ENCODE assay signal across 15 cellular contexts in genomic region chr12:27539191-27539631, GRCh38. TPM values are rescaled to one million over a fixed set of nuclear protein-coding genes. Genes with fewer than 3 reads are reported as not detected.
DNase-seq lines count a peak whose midpoint lies in the region; TF ChIP-seq lines count a peak whose summit lies in the region.
"Had no signal": no experiment of that assay in that cellular context is flagged by ENCODE, and none has a peak within 500 bp of the region (broad histone marks: within the 10 kb centered on the region; RNA-seq: fewer than 3 reads in every experiment).

No MANE protein-coding gene starts in this region.

- H4K20me1 ChIP-seq in smooth muscle cell (ENCODE audit: low read depth) = peaks cover 74% of the 10 kb centered on the region

- H3K9me3 ChIP-seq in HEK293 (ENCODE audit: control insufficient read depth, insufficient read depth, low read depth, low read length) (no peaks in the 10 kb centered on the region), smooth muscle cell (replicated peaks; ENCODE audit: low read depth) (no peaks in the 10 kb centered on the region)
- no peaks in the 10 kb centered on the region for H3K9me3 ChIP-seq in CD8-positive, alpha-beta memory T cell (ENCODE audit: low read length)
- H3K9me3 ChIP-seq: HAP-1, stomach had no signal

- TF ChIP-seq CTCF in HEK293 (tag by site-specific recombination; IDR thresholded peaks at IDR 0.05) (no peak), chondrocyte (IDR thresholded peaks at IDR 0.05) (no peak), smooth muscle cell (IDR thresholded peaks at IDR 0.05; ENCODE audit: borderline replicate concordance, insufficient read depth, poor library complexity, severe bottlenecking) (no peak)

- H3K36me3 Mint-ChIP-seq in chondrocyte (ENCODE audit: low read depth) = peaks cover 1% of the 10 kb centered on the region
- peaks cover 0 to 4% (median 0%) of the 10 kb centered on the region in 3 donors for H3K36me3 Mint-ChIP-seq in CD8-positive, alpha-beta memory T cell

- WGBS in smooth muscle cell (ENCODE audit: low lambda C conversion rate) = 20% methylated on average over 4 of the region's 4 CpGs

- H3F3A ChIP-seq in smooth muscle cell (ENCODE audit: low read depth) = peaks cover 23% of the 10 kb centered on the region

- H3K4me1 ChIP-seq in HEK293 (ENCODE audit: control insufficient read depth, insufficient read depth, low read length) (peaks cover 11% of the 10 kb centered on the region), smooth muscle cell (ENCODE audit: low read depth) (peaks cover 29% of the 10 kb centered on the region)
- H3K4me1 ChIP-seq in CD8-positive, alpha-beta memory T cell (ENCODE audit: insufficient read depth, low read length) = peaks cover 12% of the 10 kb centered on the region

- H3K4me3 ChIP-seq in HEK293 (ENCODE audit: low read depth, low read length) (no peak overlapping the region), smooth muscle cell (no peak overlapping the region)
- no peak overlapping the region for H3K4me3 ChIP-seq in CD8-positive, alpha-beta memory T cell (ENCODE audit: low read length)
- H3K4me3 ChIP-seq: HAP-1, stomach had no signal

- H3K27ac ChIP-seq in HEK293 (ENCODE audit: extremely low read depth, low read depth, low read length) (0 out of 2 replicates have a peak overlapping the region, but pooled peaks have one; percentile 20), smooth muscle cell (ENCODE audit: low read depth) (peak overlapping the region; percentile 94)
- no peak overlapping the region for H3K27ac ChIP-seq in CD8-positive, alpha-beta memory T cell (ENCODE audit: low read depth, low read length)

- no peaks in the 10 kb centered on the region for H3K27me3 Mint-ChIP-seq in chondrocyte (ENCODE audit: low read depth)
- peaks cover 6 to 18% of the 10 kb centered on the region in 2 donors for H3K27me3 Mint-ChIP-seq in CD8-positive, alpha-beta memory T cell

- H3K36me3 ChIP-seq in HEK293 (ENCODE audit: control insufficient read depth in 2 of 2, insufficient read depth in 1 of 2, low read length in 2 of 2) = no peaks in the 10 kb centered on the region
- no peaks in the 10 kb centered on the region for H3K36me3 ChIP-seq in smooth muscle cell (ENCODE audit: low read depth)
- H3K36me3 ChIP-seq in CD8-positive, alpha-beta memory T cell (ENCODE audit: insufficient read depth, low read length) = no peaks in the 10 kb centered on the region
- H3K36me3 ChIP-seq: HAP-1 had no signal

- no peaks in the 10 kb centered on the region for H3K27me3 ChIP-seq in smooth muscle cell (ENCODE audit: low read depth)
- no peaks in the 10 kb centered on the region for H3K27me3 ChIP-seq in CD8-positive, alpha-beta memory T cell (ENCODE audit: insufficient read depth, low read length, poor library complexity, severe bottlenecking)
- H3K27me3 ChIP-seq: stomach had no signal

- H3K79me2 ChIP-seq in smooth muscle cell (ENCODE audit: low read depth) = peaks cover 94% of the 10 kb centered on the region

- peak overlapping the region; percentile 77 for H3K4me2 ChIP-seq in smooth muscle cell

- DNase-seq in chondrocyte (ENCODE audit: low spot score) = no peak
- peak; percentile 75 for DNase-seq in iris pigment epithelial cell (ENCODE audit: low read depth)
- DNase-seq in smooth muscle cell (lab: John Stamatoyannopoulos, UW; ENCODE audit: unreplicated experiment) = no peak
- no peak for DNase-seq in stimulated activated CD4-positive, alpha-beta T cell treated with anti-CD3 and anti-CD28 coated beads, Interleukin-4, amount 100 ng/mL, for 4 hours
- no peak for DNase-seq in cortex of kidney (lab: John Stamatoyannopoulos, UW)
- DNase-seq in central memory CD4-positive, alpha-beta T cell = no peak
- no peak for DNase-seq in CD8-positive, alpha-beta memory T cell
- DNase-seq: activated CD4-positive, alpha-beta T cell treated with anti-CD3 and anti-CD28 coated beads for 1 hour; activated T-cell treated with anti-CD3 and anti-CD28 coated beads, Interleukin-2, amount 50 U/mL, for 24 hours; GF-D8; MM.1S; NCI-H2171; stomach had no signal

- CTCF ChIA-PET in HEK293 (lab: Yijun Ruan, JAX) = interaction anchor here (1.4 kb wide), 1 partner anchor 14 kb away, joined by 3 read pairs; no protein-coding TSS in a partner anchor
- CTCF ChIA-PET in CD8-positive, alpha-beta memory T cell (lab: Charles Lee) = no interaction called here

- H3K9ac ChIP-seq in smooth muscle cell (ENCODE audit: low read depth) = no peak overlapping the region

- H3K4me1 Mint-ChIP-seq in chondrocyte (ENCODE audit: low read depth) = peaks cover 52% of the 10 kb centered on the region
- peaks cover 8 to 15% (median 11%) of the 10 kb centered on the region in 3 donors for H3K4me1 Mint-ChIP-seq in CD8-positive, alpha-beta memory T cell

- H3K4me3 Mint-ChIP-seq in chondrocyte (ENCODE audit: unreplicated experiment) = no peak overlapping the region
- no peak overlapping the region for H3K4me3 Mint-ChIP-seq in CD8-positive, alpha-beta memory T cell
- H3K4me3 Mint-ChIP-seq: activated T-cell treated with anti-CD3 and anti-CD28 coated beads, Interleukin-2, amount 50 U/mL, for 24 hours had no signal

- H3K27ac Mint-ChIP-seq in chondrocyte (ENCODE audit: unreplicated experiment) = peak overlapping the region; percentile 55
- no peak overlapping the region for H3K27ac Mint-ChIP-seq in CD8-positive, alpha-beta memory T cell
- H3K27ac Mint-ChIP-seq: activated T-cell treated with anti-CD3 and anti-CD28 coated beads, Interleukin-2, amount 50 U/mL, for 24 hours had no signal

- no peak overlapping the region for H2AFZ ChIP-seq in smooth muscle cell (ENCODE audit: low read depth)

- POLR2A ChIA-PET in HEK293 (lab: Yijun Ruan, JAX) = interaction anchor here (0.7 to 2.6 kb wide), 2 partner anchors 15 to 216 kb away, joined by 3 to 9 read pairs; partner anchors contain the start of gene PPFIBP1
- POLR2A ChIA-PET in CD8-positive, alpha-beta memory T cell (lab: Charles Lee) = no interaction called here

- H3K9me3 Mint-ChIP-seq in chondrocyte (ENCODE audit: low read depth) = no peaks in the 10 kb centered on the region
- H3K9me3 Mint-ChIP-seq in CD8-positive, alpha-beta memory T cell = peaks cover 0 to 5% (median 0%) of the 10 kb centered on the region in 5 donors
- H3K9me3 Mint-ChIP-seq: activated T-cell treated with anti-CD3 and anti-CD28 coated beads, Interleukin-2, amount 50 U/mL, for 24 hours had no signal

TF ChIP-seq in HEK293, 187 proteins besides CTCF, POLR2A, EP300 and RAD21 (continues in another document):
- TF ChIP-seq ZNF600 (tag by site-specific recombination; IDR thresholded peaks at IDR 0.05) (peak; percentile 63), OSR2 (tag by site-specific recombination; IDR thresholded peaks at IDR 0.05) (peak; percentile 75), ZNF488 (tag by site-specific recombination; IDR thresholded peaks at IDR 0.05) (0 out of 2 replicates have a peak, but pooled peaks have one; percentile 41), WT1 (tag by site-specific recombination; IDR thresholded peaks at IDR 0.05) (no peak), OVOL3 (tag by site-specific recombination; IDR thresholded peaks at IDR 0.05) (no peak), ZNF37A (tag by site-specific recombination; IDR thresholded peaks at IDR 0.05) (no peak), GLI2 (tag by site-specific recombination; IDR thresholded peaks at IDR 0.05; ENCODE audit: borderline replicate concordance, low read depth) (peak; percentile 5; the same call in 1 of the 2 replicates), ZXDB (tag by site-specific recombination; IDR thresholded peaks at IDR 0.05) (peak; percentile 53), ZNF138 (tag by site-specific recombination; IDR thresholded peaks at IDR 0.05; ENCODE audit: borderline replicate concordance) (no peak), ZNF157 (tag by site-specific recombination; IDR thresholded peaks at IDR 0.05) (no peak), ZBTB17 (tag by site-specific recombination; IDR thresholded peaks at IDR 0.05) (0 out of 2 replicates have a peak, but pooled peaks have one; percentile 15), SP3 (tag by site-specific recombination; IDR thresholded peaks at IDR 0.05) (no peak), ZNF48 (tag by site-specific recombination; IDR thresholded peaks at IDR 0.05) (no peak)
- TF ChIP-seq, protein P1, sequence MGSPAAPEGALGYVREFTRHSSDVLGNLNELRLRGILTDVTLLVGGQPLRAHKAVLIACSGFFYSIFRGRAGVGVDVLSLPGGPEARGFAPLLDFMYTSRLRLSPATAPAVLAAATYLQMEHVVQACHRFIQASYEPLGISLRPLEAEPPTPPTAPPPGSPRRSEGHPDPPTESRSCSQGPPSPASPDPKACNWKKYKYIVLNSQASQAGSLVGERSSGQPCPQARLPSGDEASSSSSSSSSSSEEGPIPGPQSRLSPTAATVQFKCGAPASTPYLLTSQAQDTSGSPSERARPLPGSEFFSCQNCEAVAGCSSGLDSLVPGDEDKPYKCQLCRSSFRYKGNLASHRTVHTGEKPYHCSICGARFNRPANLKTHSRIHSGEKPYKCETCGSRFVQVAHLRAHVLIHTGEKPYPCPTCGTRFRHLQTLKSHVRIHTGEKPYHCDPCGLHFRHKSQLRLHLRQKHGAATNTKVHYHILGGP (tag by site-specific recombination; IDR thresholded peaks at IDR 0.05) = peak; percentile 61; the same call in 1 of the 2 replicates
- TF ChIP-seq, protein P2, sequence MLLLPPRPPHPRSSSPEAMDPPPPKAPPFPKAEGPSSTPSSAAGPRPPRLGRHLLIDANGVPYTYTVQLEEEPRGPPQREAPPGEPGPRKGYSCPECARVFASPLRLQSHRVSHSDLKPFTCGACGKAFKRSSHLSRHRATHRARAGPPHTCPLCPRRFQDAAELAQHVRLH (tag by site-specific recombination; IDR thresholded peaks at IDR 0.05) = peak; percentile 55; the same call in 1 of the 2 replicates

RNA-seq across cellular contexts. Expression of gene PPFIBP1, which starts 15.2 kb away (rescaled TPM):
- total RNA-seq in chondrocyte = 83.6 to 87.6 TPM (median 85.0 TPM) in 3 replicates
- 150 and 156 TPM in 2 replicates for total RNA-seq in smooth muscle cell
- polyA plus RNA-seq in smooth muscle cell = 45.7 and 79.1 TPM in 2 replicates
- 10 to 100 TPM in 1 of 2 experiments, 1 to 10 TPM in 1; 6.2 to 10.7 TPM for total RNA-seq in CD8-positive, alpha-beta memory T cell
- polyA plus RNA-seq in CD8-positive, alpha-beta memory T cell = 1.2 TPM
